10 cellular contexts compared by ENCODE assay signal in genomic region chr5:5271606-5272321, GRCh38.
DNase-seq lines count a peak whose midpoint lies in the region; ATAC-seq and TF ChIP-seq lines count a peak whose summit lies in the region.
"Had no signal": no experiment of that assay in that cellular context is flagged by ENCODE, and none has a peak within 500 bp of the region (broad histone marks: within the 10 kb centered on the region; RNA-seq: fewer than 3 reads in every experiment).

No MANE protein-coding gene starts in this region.

- H3K27me3 ChIP-seq in psoas muscle (ENCODE audit: insufficient read depth in 3 of 3, low read length in 2 of 3), result no peaks in the 10 kb centered on the region

- no peaks in the 10 kb centered on the region for H3K36me3 ChIP-seq in HEK293 (ENCODE audit: control insufficient read depth in 2 of 2, insufficient read depth in 1 of 2, low read length in 2 of 2)
- no peaks in the 10 kb centered on the region for H3K36me3 ChIP-seq in psoas muscle (ENCODE audit: insufficient read depth in 1 of 2, low read depth in 1 of 2)
- H3K36me3 ChIP-seq in OCI-LY7 (ENCODE audit: insufficient read depth, low read length), result no peaks in the 10 kb centered on the region

- peak overlapping the region; percentile 7 for H3K4me3 ChIP-seq in HEK293 (ENCODE audit: low read depth, low read length)
- H3K4me3 ChIP-seq in fibroblast of pulmonary artery (replicated peaks; ENCODE audit: low read depth, low read length), result peak overlapping the region; percentile 15
- H3K4me3 ChIP-seq in psoas muscle, result peak overlapping the region; percentile 25
- H3K4me3 ChIP-seq in OCI-LY7 (ENCODE audit: low read depth, low read length, poor library complexity, severe bottlenecking), result no peak overlapping the region

- intact Hi-C loops in psoas muscle (cut with DNase I) (no loop called here), OCI-LY7 (cut with micrococcal nuclease; ENCODE audit: unreplicated experiment) (no loop called here)

- BruUV-seq in OCI-LY7 (replicated peaks; lab: Mats Ljungman, UMichigan), result no TSS peak

- ATAC-seq in psoas muscle (no peak), GM18520 (IDR thresholded peaks at IDR 0.05; ENCODE audit: unreplicated experiment) (no peak)

- POLR2A ChIA-PET in HEK293 (lab: Yijun Ruan, JAX), result interaction anchor here (1.0 kb wide), 1 partner anchor 64 kb away, joined by 3 read pairs; no protein-coding TSS in a partner anchor
- POLR2A ChIA-PET in RWPE1 (lab: Yijun Ruan, JAX; ENCODE audit: low non-redundant PET), result no interaction called here
- POLR2A ChIA-PET in OCI-LY7 (lab: Charles Lee), result no interaction called here

- H4K20me1 ChIP-seq in OCI-LY7 (ENCODE audit: insufficient read depth, low read length), result no peaks in the 10 kb centered on the region

- CTCF ChIA-PET in HEK293 (lab: Yijun Ruan, JAX), result interaction anchor here (0.7 to 1.0 kb wide), 2 partner anchors 123 to 131 kb away, joined by 3 to 6 read pairs; no protein-coding TSS in a partner anchor
- CTCF ChIA-PET in RWPE1 (lab: Yijun Ruan, JAX), result interaction anchor here (0.7 to 1.0 kb wide), 3 partner anchors 50 to 282 kb away, joined by 3 to 4 read pairs (median 3); no protein-coding TSS in a partner anchor
- CTCF ChIA-PET in OCI-LY7 (lab: Charles Lee; ENCODE audit: unreplicated experiment), result no interaction called here

- peak; percentile 17 for DNase-seq in RWPE1 (ENCODE audit: low spot score)
- DNase-seq in fibroblast of pulmonary artery (ENCODE audit: low read depth), result no peak
- DNase-seq in psoas muscle, result no peak
- no peak for DNase-seq in activated effector memory CD4-positive, alpha-beta T cell treated with anti-CD3 and anti-CD28 coated beads, Interleukin-2, amount 50 U/mL, for 16 hours
- no peak for DNase-seq in OCI-LY7 (ENCODE audit: low spot score)
- DNase-seq in KBM-7, result no peak
- DNase-seq: activated B cell treated with CpG ODN at 0.5 μM for 24 hours, NCI-H1436 had no signal

- TF ChIP-seq CTCF in HEK293 (tag by site-specific recombination; IDR thresholded peaks at IDR 0.05) (no peak), RWPE1 (conservative IDR thresholded peaks at IDR 0.05; ENCODE audit: low read depth) (no peak), fibroblast of pulmonary artery (IDR thresholded peaks at IDR 0.05; ENCODE audit: low read length, missing control alignments) (no peak), psoas muscle (IDR thresholded peaks at IDR 0.05) (no peak), OCI-LY7 (conservative IDR thresholded peaks at IDR 0.05; ENCODE audit: low read length) (no peak)

- WGBS in psoas muscle, 3 donors, result 63 to 71% (median 68%) methylated on average over 13 of the region's 13 CpGs

- H3K27ac ChIP-seq in HEK293 (ENCODE audit: extremely low read depth, low read depth, low read length) (peak overlapping the region; percentile 92), RWPE1 (peak overlapping the region; percentile 77), psoas muscle (no peak overlapping the region), OCI-LY7 (ENCODE audit: low read depth, low read length, poor library complexity, severe bottlenecking) (no peak overlapping the region)

- H3K4me1 ChIP-seq in HEK293 (ENCODE audit: control insufficient read depth, insufficient read depth, low read length), result peaks cover 9% of the 10 kb centered on the region
- no peaks in the 10 kb centered on the region for H3K4me1 ChIP-seq in psoas muscle
- no peaks in the 10 kb centered on the region for H3K4me1 ChIP-seq in OCI-LY7 (ENCODE audit: insufficient read depth, low read length, poor library complexity, severe bottlenecking)

- no peaks in the 10 kb centered on the region for H3K79me2 ChIP-seq in OCI-LY7 (ENCODE audit: insufficient read depth, low read depth, low read length)

- no peaks in the 10 kb centered on the region for H3K9me2 ChIP-seq in OCI-LY7 (ENCODE audit: insufficient read depth, low read length)

- H3K9me3 ChIP-seq in HEK293 (ENCODE audit: control insufficient read depth, insufficient read depth, low read depth, low read length), result no peaks in the 10 kb centered on the region
- no peaks in the 10 kb centered on the region for H3K9me3 ChIP-seq in psoas muscle
- no peaks in the 10 kb centered on the region for H3K9me3 ChIP-seq in OCI-LY7 (ENCODE audit: low read length)

- H2AFZ ChIP-seq in OCI-LY7 (ENCODE audit: low read length), result no peak overlapping the region

- in situ Hi-C loops in KBM-7 (cut with MboI; ENCODE audit: low pct_unique_long_range_greater_than_20kb, low sequenced_read_pairs), result no loop called here

- no peak overlapping the region for H3K4me2 ChIP-seq in OCI-LY7 (ENCODE audit: low read length)

TF ChIP-seq in HEK293, 187 proteins besides CTCF, POLR2A, EP300 and RAD21 (continues in another document):
- TF ChIP-seq ZNF211 (tag by site-specific recombination; IDR thresholded peaks at IDR 0.05; ENCODE audit: low read depth), result no peak
- TF ChIP-seq ZNF114 (tag by site-specific recombination; IDR thresholded peaks at IDR 0.05), result no peak
- no peak for TF ChIP-seq ZNF362 (tag by site-specific recombination; IDR thresholded peaks at IDR 0.05)
- peak; percentile 50; the same call in 1 of the 2 replicates for TF ChIP-seq BCL11A (tag by site-specific recombination; IDR thresholded peaks at IDR 0.05; ENCODE audit: low read depth)
- peak; percentile 58; the same call in 1 of the 2 replicates for TF ChIP-seq GLI2 (tag by site-specific recombination; IDR thresholded peaks at IDR 0.05; ENCODE audit: borderline replicate concordance, low read depth)
- TF ChIP-seq ZNF658 (tag by site-specific recombination; IDR thresholded peaks at IDR 0.05), result no peak
- no peak for TF ChIP-seq ZNF514 (tag by site-specific recombination; IDR thresholded peaks at IDR 0.05)
- TF ChIP-seq ZFHX2 (tag by site-specific recombination; conservative IDR thresholded peaks at IDR 0.05), result no peak
- TF ChIP-seq ZNF223 (tag by site-specific recombination; IDR thresholded peaks at IDR 0.05), result no peak
- no peak for TF ChIP-seq SALL2 (tag by site-specific recombination; IDR thresholded peaks at IDR 0.05; ENCODE audit: borderline replicate concordance)
- peak; percentile 72 for TF ChIP-seq PRDM10 (tag by site-specific recombination; IDR thresholded peaks at IDR 0.05)
- TF ChIP-seq ZBTB48 (tag by site-specific recombination; IDR thresholded peaks at IDR 0.05), result no peak
- no peak for TF ChIP-seq ZNF133 (tag by site-specific recombination; IDR thresholded peaks at IDR 0.05)
- TF ChIP-seq ZNF18 (tag by site-specific recombination; IDR thresholded peaks at IDR 0.05), result no peak; the same call in 1 of the 2 replicates
- TF ChIP-seq ZNF558 (tag by site-specific recombination; IDR thresholded peaks at IDR 0.05), result 0 out of 2 replicates have a peak, but pooled peaks have one; percentile 46
- peak; percentile 21; the same call in 1 of the 2 replicates for TF ChIP-seq ZNF2 (tag by site-specific recombination; IDR thresholded peaks at IDR 0.05)

Comparison
In these comparisons a context has a peak if more than half of its experiments do, and no peak if none do; other contexts are left out.
1. H3K27ac ChIP-seq: peak in HEK293 (single experiment) and RWPE1 (single experiment); none in psoas muscle (single experiment) and OCI-LY7 (single experiment).